Comparison of ENCODE assay signal across 18 cellular contexts in the genomic region with DNA sequence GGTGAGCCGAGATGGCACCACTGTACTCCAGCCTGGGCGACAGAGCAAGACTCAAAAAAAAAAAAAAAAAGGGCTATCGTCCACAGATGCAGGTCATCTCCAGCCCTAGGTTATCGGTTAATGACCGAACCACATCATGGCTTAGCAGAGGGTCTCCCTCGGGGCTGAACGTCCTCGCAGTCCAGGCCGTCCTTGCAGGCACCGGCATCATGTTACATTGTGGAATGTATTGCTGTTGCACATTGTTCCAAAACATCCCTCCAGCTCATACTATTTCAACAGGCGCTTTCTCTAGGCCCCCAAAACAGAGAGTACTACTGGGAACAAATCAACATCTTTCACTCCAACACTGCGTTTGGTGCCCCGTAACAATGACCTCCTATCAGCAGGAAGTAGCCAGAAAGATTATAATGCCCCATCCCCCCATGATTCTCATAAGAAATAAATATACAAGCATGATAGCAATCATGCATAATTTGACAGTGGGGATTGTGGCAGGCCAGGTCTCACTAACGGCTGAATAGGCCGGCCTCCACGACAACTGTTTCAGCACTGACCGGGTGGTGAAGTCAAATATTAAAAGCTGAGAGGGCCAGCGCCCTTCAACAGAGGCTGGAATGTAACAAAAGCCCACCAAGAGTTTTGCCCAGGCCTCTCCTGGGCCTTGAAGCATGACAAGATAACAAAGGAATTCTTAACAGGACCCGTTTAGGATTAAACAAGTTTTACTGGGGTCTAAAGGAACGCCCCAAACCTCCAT. TPM values are rescaled to one million over a fixed set of nuclear protein-coding genes. Genes with fewer than 3 reads are reported as not detected.
"Had no signal": no experiment of that assay in that cellular context is flagged by ENCODE, and none has a peak within 500 bp of the region (broad histone marks: within the 10 kb centered on the region; RNA-seq: fewer than 3 reads in every experiment).

No MANE protein-coding gene starts in this region.

- H3K4me1 Mint-ChIP-seq: activated CD4-positive, alpha-beta T cell treated with anti-CD3 and anti-CD28 coated beads for 36 hours; activated naive CD8-positive, alpha-beta T cell treated with anti-CD3 and anti-CD28 coated beads, Interleukin-2, amount 50 U/mL, for 24 hours had no signal

- ATAC-seq: activated CD4-positive, alpha-beta T cell treated with anti-CD3 and anti-CD28 coated beads for 36 hours; activated CD8-positive, alpha-beta T cell treated with anti-CD3 and anti-CD28 coated beads for 36 hours; activated naive CD8-positive, alpha-beta T cell treated with anti-CD3 and anti-CD28 coated beads, Interleukin-2, amount 50 U/mL, for 24 hours; natural killer cell treated with Interleukin-12 subunit alpha and Interleukin-12 subunit beta and Interleukin-15 and Interleukin-18, amount 100 ng/mL, for 72 hours had no signal

- H3K27ac ChIP-seq: epithelial cell of prostate, transverse colon, VCaP had no signal

- H3K27ac Mint-ChIP-seq: activated CD4-positive, alpha-beta T cell treated with anti-CD3 and anti-CD28 coated beads for 36 hours; activated CD8-positive, alpha-beta T cell treated with anti-CD3 and anti-CD28 coated beads for 36 hours; activated naive CD8-positive, alpha-beta T cell treated with anti-CD3 and anti-CD28 coated beads, Interleukin-2, amount 50 U/mL, for 24 hours; natural killer cell treated with Interleukin-12 subunit alpha and Interleukin-12 subunit beta and Interleukin-15 and Interleukin-18, amount 100 ng/mL, for 72 hours had no signal

- H3K9me3 Mint-ChIP-seq: activated CD8-positive, alpha-beta T cell treated with anti-CD3 and anti-CD28 coated beads for 36 hours; activated naive CD8-positive, alpha-beta T cell treated with anti-CD3 and anti-CD28 coated beads, Interleukin-2, amount 50 U/mL, for 24 hours; natural killer cell treated with Interleukin-12 subunit alpha and Interleukin-12 subunit beta and Interleukin-15 and Interleukin-18, amount 100 ng/mL, for 72 hours had no signal

- H3K9me3 ChIP-seq: transverse colon had no signal

- H3K27me3 Mint-ChIP-seq: activated naive CD8-positive, alpha-beta T cell treated with anti-CD3 and anti-CD28 coated beads, Interleukin-2, amount 50 U/mL, for 24 hours had no signal

- H3K4me1 ChIP-seq: transverse colon had no signal

- H3K4me3 ChIP-seq: transverse colon had no signal

- H3K36me3 Mint-ChIP-seq: natural killer cell treated with Interleukin-12 subunit alpha and Interleukin-12 subunit beta and Interleukin-15 and Interleukin-18, amount 100 ng/mL, for 72 hours had no signal

- H3K4me3 Mint-ChIP-seq: activated CD4-positive, alpha-beta T cell treated with anti-CD3 and anti-CD28 coated beads for 36 hours; activated CD8-positive, alpha-beta T cell treated with anti-CD3 and anti-CD28 coated beads for 36 hours; activated naive CD8-positive, alpha-beta T cell treated with anti-CD3 and anti-CD28 coated beads, Interleukin-2, amount 50 U/mL, for 24 hours; natural killer cell treated with Interleukin-12 subunit alpha and Interleukin-12 subunit beta and Interleukin-15 and Interleukin-18, amount 100 ng/mL, for 72 hours had no signal

- H3K36me3 ChIP-seq: transverse colon had no signal

- DNase-seq: activated CD4-positive, alpha-beta T cell treated with anti-CD3 and anti-CD28 coated beads for 36 hours; activated CD8-positive, alpha-beta memory T cell treated with anti-CD3 and anti-CD28 coated beads, Interleukin-2, amount 50 U/mL, for 4 hours; activated CD8-positive, alpha-beta T cell treated with anti-CD3 and anti-CD28 coated beads for 36 hours; activated naive CD8-positive, alpha-beta T cell treated with anti-CD3 and anti-CD28 coated beads, Interleukin-2, amount 50 U/mL, for 24 hours; cortex of kidney; effector memory CD4-positive, alpha-beta T cell; stimulated activated CD4-positive, alpha-beta T cell treated with anti-CD3 and anti-CD28 coated beads, Interleukin-1b, Interleukin-23, amount 100 ng/mL, for 48 hours; stimulated activated naive CD4-positive, alpha-beta T cell; T-helper 9 cell; transverse colon had no signal

RNA-seq across cellular contexts. Expression of a gene that starts 1.1 kb away (rescaled TPM):
- total RNA-seq: activated CD4-positive, alpha-beta T cell treated with anti-CD3 and anti-CD28 coated beads for 36 hours; activated CD8-positive, alpha-beta T cell treated with anti-CD3 and anti-CD28 coated beads for 36 hours; cardiac septum; lung microvascular endothelial cell; natural killer cell treated with Interleukin-12 subunit alpha and Interleukin-12 subunit beta and Interleukin-15 and Interleukin-18, amount 100 ng/mL, for 72 hours; posterior vena cava; right cardiac atrium; transverse colon had no signal
- polyA plus RNA-seq: right cardiac atrium had no signal

RNA-seq across cellular contexts. Expression of a gene that starts 22.6 kb away (rescaled TPM):
- total RNA-seq: activated CD4-positive, alpha-beta T cell treated with anti-CD3 and anti-CD28 coated beads for 36 hours; activated CD8-positive, alpha-beta T cell treated with anti-CD3 and anti-CD28 coated beads for 36 hours; astrocyte; cardiac septum; lung microvascular endothelial cell; natural killer cell treated with Interleukin-12 subunit alpha and Interleukin-12 subunit beta and Interleukin-15 and Interleukin-18, amount 100 ng/mL, for 72 hours; posterior vena cava; right cardiac atrium; transverse colon had no signal
- polyA plus RNA-seq: right cardiac atrium had no signal

RNA-seq across cellular contexts. Expression of a gene that starts 37.3 kb away (rescaled TPM):
- total RNA-seq: activated CD4-positive, alpha-beta T cell treated with anti-CD3 and anti-CD28 coated beads for 36 hours; activated CD8-positive, alpha-beta T cell treated with anti-CD3 and anti-CD28 coated beads for 36 hours; astrocyte; cardiac septum; lung microvascular endothelial cell; natural killer cell treated with Interleukin-12 subunit alpha and Interleukin-12 subunit beta and Interleukin-15 and Interleukin-18, amount 100 ng/mL, for 72 hours; posterior vena cava; right cardiac atrium; transverse colon had no signal
- polyA plus RNA-seq: right cardiac atrium had no signal

RNA-seq across cellular contexts. Expression of a gene that starts 40.0 kb away (rescaled TPM):
- total RNA-seq: activated CD4-positive, alpha-beta T cell treated with anti-CD3 and anti-CD28 coated beads for 36 hours; activated CD8-positive, alpha-beta T cell treated with anti-CD3 and anti-CD28 coated beads for 36 hours; astrocyte; lung microvascular endothelial cell; natural killer cell treated with Interleukin-12 subunit alpha and Interleukin-12 subunit beta and Interleukin-15 and Interleukin-18, amount 100 ng/mL, for 72 hours had no signal
